In genomic region chr7:93914581-93915066, GRCh38 we compare ENCODE assay signal across 15 cellular contexts. TPM values are rescaled to one million over a fixed set of nuclear protein-coding genes. Genes with fewer than 3 reads are reported as not detected.
A peak's percentile ranks its signal among the peaks of the same experiment; 100 is the strongest.
DNase-seq lines count a peak whose midpoint lies in the region; ATAC-seq and TF ChIP-seq lines count a peak whose summit lies in the region.
"Had no signal": no experiment of that assay in that cellular context is flagged by ENCODE, and none has a peak within 500 bp of the region (broad histone marks: within the 10 kb centered on the region; RNA-seq: fewer than 3 reads in every experiment).

No MANE protein-coding gene starts in this region.

- no peaks in the 10 kb centered on the region for H3K36me3 ChIP-seq in gastrocnemius medialis
- H3K36me3 ChIP-seq in brain microvascular endothelial cell (replicated peaks) = no peaks in the 10 kb centered on the region
- H3K36me3 ChIP-seq: adrenal gland had no signal

- in situ Hi-C loops in gastrocnemius medialis (cut with MboI; ENCODE audit: low sequenced_read_pairs in 4 of 4) = no loop called here
- in situ Hi-C loops in brain microvascular endothelial cell (cut with HindIII; ENCODE audit: low pct_ligation_motif_present, low sequenced_read_pairs) = no loop called here

- no peak for TF ChIP-seq CTCF in gastrocnemius medialis (IDR thresholded peaks at IDR 0.05 in 4 of 5, conservative IDR thresholded peaks at IDR 0.05 in 1 of 5)
- no peak for TF ChIP-seq CTCF in brain microvascular endothelial cell (IDR thresholded peaks at IDR 0.05; ENCODE audit: low read depth, low read length, missing control alignments)

- H3K27ac ChIP-seq in gastrocnemius medialis = peak overlapping the region; percentile 10 to 57 (median 32)
- no peak overlapping the region for H3K27ac ChIP-seq in brain microvascular endothelial cell

- intact Hi-C loops in gastrocnemius medialis (cut with DNase I; ENCODE audit: low total_unique reads) = no loop called here

- TF ChIP-seq POLR2A in gastrocnemius medialis (IDR thresholded peaks at IDR 0.05) = no peak

- H3K27me3 ChIP-seq in gastrocnemius medialis = peaks cover 0 to 6% (median 0%) of the 10 kb centered on the region in 3 donors
- H3K27me3 ChIP-seq in brain microvascular endothelial cell (replicated peaks) = no peaks in the 10 kb centered on the region
- H3K27me3 ChIP-seq: adrenal gland had no signal

- DNase-seq in HCEC 1CT (peak; percentile 73), amniotic epithelial cell (ENCODE audit: low read depth) (peak; percentile 84), glomerular visceral epithelial cell (ENCODE audit: extremely low spot score) (peak; percentile 30), gastrocnemius medialis (no peak), brain microvascular endothelial cell (no peak)
- no peak for DNase-seq in activated CD4-positive, alpha-beta T cell treated with anti-CD3 and anti-CD28 coated beads for 48 hours
- DNase-seq: CD8-positive, alpha-beta T cell; NCI-H1930; stimulated activated CD4-positive, alpha-beta T cell treated with anti-CD3 and anti-CD28 coated beads, Interleukin-2, amount 100 ng/mL, for 24 hours; stimulated activated naive B cell treated with anti-CD40 and anti-IgM and Interleukin-4, amounts not matched to agents 10 μg/mL and 1 μg/mL and 100 μg/mL, for 72 hours had no signal

- H3K4me3 ChIP-seq in gastrocnemius medialis (no peak overlapping the region), brain microvascular endothelial cell (ENCODE audit: low read depth, low read length) (no peak overlapping the region)
- H3K4me3 ChIP-seq: adrenal gland, K562 had no signal

- ATAC-seq in gastrocnemius medialis (peak in 1 of 2 donors; percentile 60), HG03175 (IDR thresholded peaks at IDR 0.05; ENCODE audit: unreplicated experiment) (no peak)
- ATAC-seq in activated CD4-positive, CD25-positive, alpha-beta regulatory T cell treated with anti-CD3 and anti-CD28 coated beads, Interleukin-2, amount 50 U/mL, for 24 hours = no peak
- ATAC-seq: CD8-positive, alpha-beta T cell; K562; stimulated activated naive B cell treated with anti-CD40 and anti-IgM and Interleukin-4, amounts not matched to agents 10 μg/mL and 1 μg/mL and 100 μg/mL, for 72 hours had no signal

- H3K9me3 ChIP-seq in gastrocnemius medialis = no peaks in the 10 kb centered on the region
- H3K9me3 ChIP-seq: adrenal gland had no signal

- no peaks in the 10 kb centered on the region for H3K4me1 ChIP-seq in gastrocnemius medialis

RNA-seq across cellular contexts. Expression of gene GNG11, which starts 6.9 kb away (rescaled TPM):
- total RNA-seq in gastrocnemius medialis = 10 to 100 TPM in 1 of 4 donors, 1 to 10 TPM in 3; 4.6 to 11.4 (median 6.9) TPM
- total RNA-seq: activated CD8-positive, alpha-beta memory T cell treated with anti-CD3 and anti-CD28 coated beads for 36 hours; CD8-positive, alpha-beta T cell; K562 had no signal

RNA-seq across cellular contexts. Expression of gene GNGT1, which starts 8.3 kb away (rescaled TPM):
- not detected for total RNA-seq in gastrocnemius medialis
- total RNA-seq: activated CD8-positive, alpha-beta memory T cell treated with anti-CD3 and anti-CD28 coated beads for 36 hours; adrenal gland; CD8-positive, alpha-beta T cell had no signal

RNA-seq across cellular contexts. Expression of gene TFPI2, which starts 24.1 kb away (rescaled TPM):
- total RNA-seq in gastrocnemius medialis = 1 to 10 TPM in 3 of 4 donors, not detected in 1; 1.3 to 3.7 (median 1.5) TPM
- total RNA-seq: activated CD8-positive, alpha-beta memory T cell treated with anti-CD3 and anti-CD28 coated beads for 36 hours; CD8-positive, alpha-beta T cell had no signal

Comparison
In these comparisons a context has a peak if more than half of its experiments do, and no peak if none do; other contexts are left out.
1. DNase-seq: peak in HCEC 1CT (single experiment), amniotic epithelial cell (single experiment) and glomerular visceral epithelial cell (single experiment); none in gastrocnemius medialis (0 of 2), brain microvascular endothelial cell (single experiment) and activated CD4-positive, alpha-beta T cell treated with anti-CD3 and anti-CD28 coated beads for 48 hours (single experiment).